ENCODE assay signal across 25 cellular contexts in genomic region chr9:21155501-21155900, GRCh38. TPM values are rescaled to one million over a fixed set of nuclear protein-coding genes. Genes with fewer than 3 reads are reported as not detected.
"Had no signal": no experiment of that assay in that cellular context is flagged by ENCODE, and none has a peak within 500 bp of the region (broad histone marks: within the 10 kb centered on the region; RNA-seq: fewer than 3 reads in every experiment).

No MANE protein-coding gene starts in this region.

- H3K27ac Mint-ChIP-seq: activated naive CD4-positive, alpha-beta T cell treated with anti-CD3 and anti-CD28 coated beads for 36 hours; activated T-helper 17 cell treated with anti-CD3 and anti-CD28 coated beads, Interleukin-2, amount 50 U/mL, for 72 hours; nephron; stimulated activated naive B cell treated with anti-CD40 and anti-IgM and Interleukin-4, amounts not matched to agents 10 μg/mL and 1 μg/mL and 100 μg/mL, for 72 hours had no signal

- H3K9me3 Mint-ChIP-seq: activated T-helper 17 cell treated with anti-CD3 and anti-CD28 coated beads, Interleukin-2, amount 50 U/mL, for 72 hours; nephron had no signal

- ATAC-seq: activated T-helper 17 cell treated with anti-CD3 and anti-CD28 coated beads, Interleukin-2, amount 50 U/mL, for 72 hours; left ventricle myocardium superior; stimulated activated naive B cell treated with anti-CD40 and anti-IgM and Interleukin-4, amounts not matched to agents 10 μg/mL and 1 μg/mL and 100 μg/mL, for 72 hours had no signal

- H3K4me3 ChIP-seq: ascending aorta, coronary artery, tibial artery had no signal

- H3K4me3 Mint-ChIP-seq: activated naive CD4-positive, alpha-beta T cell treated with anti-CD3 and anti-CD28 coated beads for 36 hours; activated T-helper 17 cell treated with anti-CD3 and anti-CD28 coated beads, Interleukin-2, amount 50 U/mL, for 72 hours; nephron; stimulated activated naive B cell treated with anti-CD40 and anti-IgM and Interleukin-4, amounts not matched to agents 10 μg/mL and 1 μg/mL and 100 μg/mL, for 72 hours had no signal

- H3K27me3 Mint-ChIP-seq: activated T-helper 17 cell treated with anti-CD3 and anti-CD28 coated beads, Interleukin-2, amount 50 U/mL, for 72 hours had no signal

- DNase-seq: activated CD4-positive, alpha-beta T cell treated with anti-CD3 and anti-CD28 coated beads for 1 hour; activated CD4-positive, alpha-beta T cell treated with anti-CD3 and anti-CD28 coated beads, Interleukin-2, amount 50 U/mL, for 4 hours; activated naive CD4-positive, alpha-beta T cell treated with anti-CD3 and anti-CD28 coated beads for 36 hours; caudate nucleus; effector CD8-positive, alpha-beta T cell; hippocampal formation; left ventricle myocardium superior; nucleus accumbens; posterior cingulate gyrus; retina; stimulated activated CD4-positive, alpha-beta T cell treated with anti-CD3 and anti-CD28 coated beads, Interleukin-2, amount 100 ng/mL, for 48 hours; stimulated activated naive B cell treated with anti-CD40 and anti-IgM and Interleukin-4, amounts not matched to agents 10 μg/mL and 1 μg/mL and 100 μg/mL, for 72 hours; T-helper 1 cell; T1000; tibial artery had no signal

- H3K4me1 Mint-ChIP-seq: nephron had no signal

RNA-seq across cellular contexts. Expression of gene IFNA21, which starts 11.0 kb away (rescaled TPM):
- total RNA-seq: activated naive CD4-positive, alpha-beta T cell treated with anti-CD3 and anti-CD28 coated beads for 36 hours; activated T-helper 17 cell treated with anti-CD3 and anti-CD28 coated beads, Interleukin-2, amount 50 U/mL, for 72 hours; ascending aorta; endothelial cell of umbilical vein; fibroblast of lung; kidney epithelial cell; left ventricle myocardium superior; mesenteric fat pad; skeletal muscle tissue; subcutaneous adipose tissue had no signal

RNA-seq across cellular contexts. Expression of gene IFNW1, which starts 13.9 kb away (rescaled TPM):
- total RNA-seq: activated naive CD4-positive, alpha-beta T cell treated with anti-CD3 and anti-CD28 coated beads for 36 hours; activated T-helper 17 cell treated with anti-CD3 and anti-CD28 coated beads, Interleukin-2, amount 50 U/mL, for 72 hours; ascending aorta; endothelial cell of umbilical vein; fibroblast of lung; kidney epithelial cell; left ventricle myocardium superior; mesenteric fat pad; skeletal muscle tissue; subcutaneous adipose tissue had no signal

RNA-seq across cellular contexts. Expression of gene IFNA4, which starts 31.9 kb away (rescaled TPM):
- total RNA-seq: activated naive CD4-positive, alpha-beta T cell treated with anti-CD3 and anti-CD28 coated beads for 36 hours; activated T-helper 17 cell treated with anti-CD3 and anti-CD28 coated beads, Interleukin-2, amount 50 U/mL, for 72 hours; ascending aorta; endothelial cell of umbilical vein; fibroblast of lung; kidney epithelial cell; left ventricle myocardium superior; mesenteric fat pad; skeletal muscle tissue; subcutaneous adipose tissue had no signal

RNA-seq across cellular contexts. Expression of gene IFNA7, which starts 46.5 kb away (rescaled TPM):
- total RNA-seq: activated naive CD4-positive, alpha-beta T cell treated with anti-CD3 and anti-CD28 coated beads for 36 hours; activated T-helper 17 cell treated with anti-CD3 and anti-CD28 coated beads, Interleukin-2, amount 50 U/mL, for 72 hours; ascending aorta; endothelial cell of umbilical vein; fibroblast of lung; kidney epithelial cell; left ventricle myocardium superior; mesenteric fat pad; skeletal muscle tissue; subcutaneous adipose tissue had no signal

RNA-seq across cellular contexts. Expression of gene IFNA10, which starts 51.4 kb away (rescaled TPM):
- total RNA-seq: activated naive CD4-positive, alpha-beta T cell treated with anti-CD3 and anti-CD28 coated beads for 36 hours; activated T-helper 17 cell treated with anti-CD3 and anti-CD28 coated beads, Interleukin-2, amount 50 U/mL, for 72 hours; ascending aorta; endothelial cell of umbilical vein; fibroblast of lung; kidney epithelial cell; left ventricle myocardium superior; mesenteric fat pad; skeletal muscle tissue; subcutaneous adipose tissue had no signal
